In genomic region chr2:68774569-68775271, GRCh38 we compare ENCODE assay signal across 8 cellular contexts. TPM values are rescaled to one million over a fixed set of nuclear protein-coding genes. Genes with fewer than 3 reads are reported as not detected.
A peak's percentile ranks its signal among the peaks of the same experiment; 100 is the strongest.
DNase-seq lines count a peak whose midpoint lies in the region; ATAC-seq, FAIRE-seq and TF ChIP-seq lines count a peak whose summit lies in the region.

No MANE protein-coding gene starts in this region.

- intact Hi-C loops in OCI-LY7 (cut with micrococcal nuclease; ENCODE audit: unreplicated experiment): loop anchor here (2.0 kb wide), 1 partner anchor 60 kb away; no protein-coding TSS in a partner anchor

- FAIRE-seq in GM12892 (lab: Jason Lieb, UNC): peak; percentile 92

- no TSS peak for BruUV-seq in OCI-LY7 (replicated peaks; lab: Mats Ljungman, UMichigan)

- H3K4me3 Mint-ChIP-seq in stimulated activated memory B cell treated with anti-CD40 and anti-IgM and Interleukin-4, amounts not matched to agents 10 μg/mL and 1 μg/mL and 100 μg/mL, for 72 hours: peak overlapping the region; percentile 93
- H3K4me3 Mint-ChIP-seq in osteocyte (ENCODE audit: unreplicated experiment): no peak overlapping the region

- H3K27ac Mint-ChIP-seq in stimulated activated memory B cell treated with anti-CD40 and anti-IgM and Interleukin-4, amounts not matched to agents 10 μg/mL and 1 μg/mL and 100 μg/mL, for 72 hours: peak overlapping the region; percentile 95
- H3K27ac Mint-ChIP-seq in osteocyte (ENCODE audit: unreplicated experiment): no peak overlapping the region

- DNase-seq in GM12892 (ENCODE audit: insufficient read length): peak; percentile 67
- DNase-seq in OCI-LY7 (ENCODE audit: low spot score): peak; percentile 87
- DNase-seq in activated naive CD4-positive, alpha-beta T cell treated with anti-CD3 and anti-CD28 coated beads, Interleukin-2, amount 50 U/mL, for 16 hours: peak; percentile 44
- peak; percentile 86 for DNase-seq in left kidney (ENCODE audit: low read depth, low spot score)
- no peak for DNase-seq in NCI-H345 treated with DMSO at 0.1 percent for 48 hours (lab: John Stamatoyannopoulos, UW; ENCODE audit: unreplicated experiment)
- DNase-seq in osteocyte (ENCODE audit: extremely low spot score, unreplicated experiment): no peak

- peak overlapping the region; percentile 22; the same call in 1 of the 2 replicates for H2AFZ ChIP-seq in OCI-LY7 (ENCODE audit: low read length)

- peaks cover 38% of the 10 kb centered on the region for H3K36me3 ChIP-seq in OCI-LY7 (ENCODE audit: insufficient read depth, low read length)

- POLR2A ChIA-PET in OCI-LY7 (lab: Charles Lee): interaction anchor here (0.5 to 5.2 kb wide), 7 partner anchors 8 to 133 kb away, joined by 3 to 64 read pairs (median 7); partner anchors contain the start of gene ARHGAP25

- CTCF ChIA-PET in OCI-LY7 (lab: Charles Lee; ENCODE audit: unreplicated experiment): interaction anchor here (0.9 to 2.2 kb wide), 4 partner anchors 13 to 65 kb away, joined by 3 to 10 read pairs (median 3); no protein-coding TSS in a partner anchor

- peaks cover 78% of the 10 kb centered on the region for H3K4me1 Mint-ChIP-seq in stimulated activated memory B cell treated with anti-CD40 and anti-IgM and Interleukin-4, amounts not matched to agents 10 μg/mL and 1 μg/mL and 100 μg/mL, for 72 hours
- H3K4me1 Mint-ChIP-seq in osteocyte (ENCODE audit: unreplicated experiment): peaks cover 5% of the 10 kb centered on the region

- H3K4me3 ChIP-seq in OCI-LY7 (ENCODE audit: low read depth, low read length, poor library complexity, severe bottlenecking): peak overlapping the region; percentile 69

- peak overlapping the region; percentile 95 for H3K4me2 ChIP-seq in OCI-LY7 (ENCODE audit: low read length)

- H4K20me1 ChIP-seq in OCI-LY7 (ENCODE audit: insufficient read depth, low read length): no peaks in the 10 kb centered on the region

- ATAC-seq in HG02759 (IDR thresholded peaks at IDR 0.05; ENCODE audit: unreplicated experiment): peak; percentile 95
- peak; percentile 89 for ATAC-seq in stimulated activated memory B cell treated with anti-CD40 and anti-IgM and Interleukin-4, amounts not matched to agents 10 μg/mL and 1 μg/mL and 100 μg/mL, for 72 hours

- H3K9me2 ChIP-seq in OCI-LY7 (ENCODE audit: insufficient read depth, low read length): no peaks in the 10 kb centered on the region

- H3K79me2 ChIP-seq in OCI-LY7 (ENCODE audit: insufficient read depth, low read depth, low read length): peaks cover 7% of the 10 kb centered on the region; the same call in 1 of the 2 replicates

- no peaks in the 10 kb centered on the region for H3K9me3 ChIP-seq in OCI-LY7 (ENCODE audit: low read length)

- peaks cover 71% of the 10 kb centered on the region for H3K36me3 Mint-ChIP-seq in stimulated activated memory B cell treated with anti-CD40 and anti-IgM and Interleukin-4, amounts not matched to agents 10 μg/mL and 1 μg/mL and 100 μg/mL, for 72 hours
- no peaks in the 10 kb centered on the region for H3K36me3 Mint-ChIP-seq in osteocyte (ENCODE audit: unreplicated experiment)

- TF ChIP-seq POLR2A in GM12892 (IDR thresholded peaks at IDR 0.05; ENCODE audit: low read depth, low read length): peak; percentile 60; the same call in 1 of the 2 replicates

- peak overlapping the region; percentile 54 for H3K27ac ChIP-seq in OCI-LY7 (ENCODE audit: low read depth, low read length, poor library complexity, severe bottlenecking)

- H3K27me3 Mint-ChIP-seq in stimulated activated memory B cell treated with anti-CD40 and anti-IgM and Interleukin-4, amounts not matched to agents 10 μg/mL and 1 μg/mL and 100 μg/mL, for 72 hours: no peaks in the 10 kb centered on the region
- peaks cover 2% of the 10 kb centered on the region for H3K27me3 Mint-ChIP-seq in osteocyte (ENCODE audit: unreplicated experiment)

- H3K4me1 ChIP-seq in OCI-LY7 (ENCODE audit: insufficient read depth, low read length, poor library complexity, severe bottlenecking): peaks cover 81% of the 10 kb centered on the region

- H3K9me3 Mint-ChIP-seq in stimulated activated memory B cell treated with anti-CD40 and anti-IgM and Interleukin-4, amounts not matched to agents 10 μg/mL and 1 μg/mL and 100 μg/mL, for 72 hours: no peaks in the 10 kb centered on the region
- no peaks in the 10 kb centered on the region for H3K9me3 Mint-ChIP-seq in osteocyte (ENCODE audit: unreplicated experiment)

- TF ChIP-seq CTCF in OCI-LY7 (conservative IDR thresholded peaks at IDR 0.05; ENCODE audit: low read length): no peak
- no peak for TF ChIP-seq CTCF in osteocyte (IDR thresholded peaks at IDR 0.05)

RNA-seq across cellular contexts. Expression of gene ARHGAP25, which starts 40.1 kb away (rescaled TPM):
- polyA plus RNA-seq in GM12892 (2012; ENCODE audit: missing spikeins): 11.1 TPM
- 18.6 and 22.3 TPM in 2 replicates for total RNA-seq in OCI-LY7 (2014; rRNA removed; shearing (Covaris generic))
- total RNA-seq in OCI-LY7 (2022): 37.7 and 43.8 TPM in 2 replicates
- 0.42 and 0.43 TPM in 2 replicates for total RNA-seq in osteocyte

Comparison
In these comparisons a context has a peak if more than half of its experiments do, and no peak if none do; other contexts are left out.
1. DNase-seq: peak in GM12892 (single experiment), OCI-LY7 (single experiment), activated naive CD4-positive, alpha-beta T cell treated with anti-CD3 and anti-CD28 coated beads, Interleukin-2, amount 50 U/mL, for 16 hours (single experiment) and left kidney (single experiment); none in NCI-H345 treated with DMSO at 0.1 percent for 48 hours (single experiment) and osteocyte (single experiment).
2. RNA of gene ARHGAP25, which starts 40.1 kb away (total RNA-seq): 18.6 to 43.8 TPM in OCI-LY7; 0.42 to 0.43 TPM in osteocyte; every median in the first group is over 10 times any median in the second.